1 cellular context compared by ENCODE assay signal in the genomic region with DNA sequence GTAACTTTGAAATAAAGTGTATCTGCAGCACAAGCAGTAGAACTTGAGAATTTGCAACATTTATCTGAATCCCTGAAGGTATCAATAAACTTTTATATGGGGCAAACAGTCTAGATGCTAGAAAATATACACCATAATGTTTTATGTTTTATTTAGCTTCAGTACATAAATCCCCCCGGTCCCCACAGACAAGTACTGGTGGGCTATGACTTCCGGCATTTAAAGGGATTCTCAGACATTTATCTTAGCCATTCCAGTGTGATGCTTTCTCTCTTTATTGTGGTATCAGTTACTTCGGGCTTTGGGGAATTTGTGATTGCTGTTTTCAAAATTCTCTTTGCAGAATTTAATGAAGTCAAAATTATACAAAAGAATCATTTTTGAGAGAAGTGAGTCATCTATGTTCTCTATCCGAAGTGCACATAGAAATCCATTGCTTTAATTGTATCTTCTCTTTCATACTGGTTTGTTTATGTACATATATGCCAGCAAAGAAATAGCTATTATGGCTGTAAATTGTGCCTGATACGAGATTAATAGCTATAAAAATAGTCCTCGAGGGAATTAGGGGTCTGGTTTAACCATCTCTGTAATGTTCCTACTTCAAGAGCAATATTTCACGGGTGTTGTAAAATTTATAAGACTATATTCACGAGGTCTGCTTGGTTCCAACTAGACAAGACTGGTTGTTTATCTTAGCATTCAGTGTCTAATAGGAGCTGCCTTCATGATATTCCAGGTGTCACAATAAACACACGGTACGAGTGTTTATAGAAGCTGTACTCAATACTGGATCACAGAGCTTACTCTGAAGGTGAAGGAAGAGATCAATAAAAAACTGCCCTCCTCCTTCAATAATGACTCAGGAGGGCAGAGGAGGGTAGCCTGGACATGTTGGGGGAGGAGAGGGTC.
TF ChIP-seq lines count a peak whose summit lies in the region.

No MANE protein-coding gene starts in this region.

TF ChIP-seq in HEK293, 187 proteins besides CTCF, POLR2A, EP300 and RAD21 (continued from another document and continues in another):
- no peak for TF ChIP-seq ZBTB26 (tag by site-specific recombination; optimal IDR thresholded peaks at IDR 0.05)
- TF ChIP-seq ZNF677 (tag by site-specific recombination; IDR thresholded peaks at IDR 0.05) = no peak
- TF ChIP-seq ZNF37A (tag by site-specific recombination; IDR thresholded peaks at IDR 0.05) = no peak
- no peak for TF ChIP-seq RBAK (tag by site-specific recombination; IDR thresholded peaks at IDR 0.05)
- no peak for TF ChIP-seq ZNF341 (tag by site-specific recombination; IDR thresholded peaks at IDR 0.05; ENCODE audit: low read depth)
- TF ChIP-seq ZNF350 (tag by site-specific recombination; IDR thresholded peaks at IDR 0.05) = no peak
- TF ChIP-seq, protein P1, sequence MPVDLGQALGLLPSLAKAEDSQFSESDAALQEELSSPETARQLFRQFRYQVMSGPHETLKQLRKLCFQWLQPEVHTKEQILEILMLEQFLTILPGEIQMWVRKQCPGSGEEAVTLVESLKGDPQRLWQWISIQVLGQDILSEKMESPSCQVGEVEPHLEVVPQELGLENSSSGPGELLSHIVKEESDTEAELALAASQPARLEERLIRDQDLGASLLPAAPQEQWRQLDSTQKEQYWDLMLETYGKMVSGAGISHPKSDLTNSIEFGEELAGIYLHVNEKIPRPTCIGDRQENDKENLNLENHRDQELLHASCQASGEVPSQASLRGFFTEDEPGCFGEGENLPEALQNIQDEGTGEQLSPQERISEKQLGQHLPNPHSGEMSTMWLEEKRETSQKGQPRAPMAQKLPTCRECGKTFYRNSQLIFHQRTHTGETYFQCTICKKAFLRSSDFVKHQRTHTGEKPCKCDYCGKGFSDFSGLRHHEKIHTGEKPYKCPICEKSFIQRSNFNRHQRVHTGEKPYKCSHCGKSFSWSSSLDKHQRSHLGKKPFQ (tag by site-specific recombination; IDR thresholded peaks at IDR 0.05) = no peak
- no peak for TF ChIP-seq GLIS2 (tag by site-specific recombination; IDR thresholded peaks at IDR 0.05)
- no peak for TF ChIP-seq ZNF664 (tag by site-specific recombination; IDR thresholded peaks at IDR 0.05)
- TF ChIP-seq ZNF23 (tag by site-specific recombination; IDR thresholded peaks at IDR 0.05; ENCODE audit: borderline replicate concordance) = no peak
- TF ChIP-seq ZNF248 (tag by site-specific recombination; IDR thresholded peaks at IDR 0.05) = no peak
- TF ChIP-seq ZNF121 (tag by site-specific recombination; IDR thresholded peaks at IDR 0.05) = no peak
- TF ChIP-seq OSR2 (tag by site-specific recombination; IDR thresholded peaks at IDR 0.05) = peak; percentile 17; the same call in 1 of the 2 replicates
- TF ChIP-seq ZNF843 (tag by site-specific recombination; IDR thresholded peaks at IDR 0.05) = peak; percentile 67
- TF ChIP-seq ZBTB11 (tag by site-specific recombination; conservative IDR thresholded peaks at IDR 0.05; ENCODE audit: low read depth) = peak; percentile 23; the same call in 1 of the 2 replicates
- TF ChIP-seq, protein P2, sequence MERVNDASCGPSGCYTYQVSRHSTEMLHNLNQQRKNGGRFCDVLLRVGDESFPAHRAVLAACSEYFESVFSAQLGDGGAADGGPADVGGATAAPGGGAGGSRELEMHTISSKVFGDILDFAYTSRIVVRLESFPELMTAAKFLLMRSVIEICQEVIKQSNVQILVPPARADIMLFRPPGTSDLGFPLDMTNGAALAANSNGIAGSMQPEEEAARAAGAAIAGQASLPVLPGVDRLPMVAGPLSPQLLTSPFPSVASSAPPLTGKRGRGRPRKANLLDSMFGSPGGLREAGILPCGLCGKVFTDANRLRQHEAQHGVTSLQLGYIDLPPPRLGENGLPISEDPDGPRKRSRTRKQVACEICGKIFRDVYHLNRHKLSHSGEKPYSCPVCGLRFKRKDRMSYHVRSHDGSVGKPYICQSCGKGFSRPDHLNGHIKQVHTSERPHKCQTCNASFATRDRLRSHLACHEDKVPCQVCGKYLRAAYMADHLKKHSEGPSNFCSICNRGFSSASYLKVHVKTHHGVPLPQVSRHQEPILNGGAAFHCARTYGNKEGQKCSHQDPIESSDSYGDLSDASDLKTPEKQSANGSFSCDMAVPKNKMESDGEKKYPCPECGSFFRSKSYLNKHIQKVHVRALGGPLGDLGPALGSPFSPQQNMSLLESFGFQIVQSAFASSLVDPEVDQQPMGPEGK (tag by site-specific recombination; IDR thresholded peaks at IDR 0.05) = no peak
- no peak for TF ChIP-seq ZNF654 (tag by site-specific recombination; IDR thresholded peaks at IDR 0.05; ENCODE audit: low read depth)
- TF ChIP-seq ZNF266 (tag by site-specific recombination; IDR thresholded peaks at IDR 0.05; ENCODE audit: low read depth) = no peak
- peak; percentile 9; the same call in 1 of the 2 replicates for TF ChIP-seq ZNF596 (tag by site-specific recombination; IDR thresholded peaks at IDR 0.05)
- TF ChIP-seq, protein P3, sequence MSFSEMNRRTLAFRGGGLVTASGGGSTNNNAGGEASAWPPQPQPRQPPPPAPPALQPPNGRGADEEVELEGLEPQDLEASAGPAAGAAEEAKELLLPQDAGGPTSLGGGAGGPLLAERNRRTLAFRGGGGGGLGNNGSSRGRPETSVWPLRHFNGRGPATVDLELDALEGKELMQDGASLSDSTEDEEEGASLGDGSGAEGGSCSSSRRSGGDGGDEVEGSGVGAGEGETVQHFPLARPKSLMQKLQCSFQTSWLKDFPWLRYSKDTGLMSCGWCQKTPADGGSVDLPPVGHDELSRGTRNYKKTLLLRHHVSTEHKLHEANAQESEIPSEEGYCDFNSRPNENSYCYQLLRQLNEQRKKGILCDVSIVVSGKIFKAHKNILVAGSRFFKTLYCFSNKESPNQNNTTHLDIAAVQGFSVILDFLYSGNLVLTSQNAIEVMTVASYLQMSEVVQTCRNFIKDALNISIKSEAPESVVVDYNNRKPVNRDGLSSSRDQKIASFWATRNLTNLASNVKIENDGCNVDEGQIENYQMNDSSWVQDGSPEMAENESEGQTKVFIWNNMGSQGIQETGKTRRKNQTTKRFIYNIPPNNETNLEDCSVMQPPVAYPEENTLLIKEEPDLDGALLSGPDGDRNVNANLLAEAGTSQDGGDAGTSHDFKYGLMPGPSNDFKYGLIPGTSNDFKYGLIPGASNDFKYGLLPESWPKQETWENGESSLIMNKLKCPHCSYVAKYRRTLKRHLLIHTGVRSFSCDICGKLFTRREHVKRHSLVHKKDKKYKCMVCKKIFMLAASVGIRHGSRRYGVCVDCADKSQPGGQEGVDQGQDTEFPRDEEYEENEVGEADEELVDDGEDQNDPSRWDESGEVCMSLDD (tag by site-specific recombination; IDR thresholded peaks at IDR 0.05) = no peak
- TF ChIP-seq ZNF133 (tag by site-specific recombination; IDR thresholded peaks at IDR 0.05) = no peak
- no peak for TF ChIP-seq ZNF521 (tag by site-specific recombination; IDR thresholded peaks at IDR 0.05)
- TF ChIP-seq ZNF426 (tag by site-specific recombination; IDR thresholded peaks at IDR 0.05) = no peak
- TF ChIP-seq, protein P4, sequence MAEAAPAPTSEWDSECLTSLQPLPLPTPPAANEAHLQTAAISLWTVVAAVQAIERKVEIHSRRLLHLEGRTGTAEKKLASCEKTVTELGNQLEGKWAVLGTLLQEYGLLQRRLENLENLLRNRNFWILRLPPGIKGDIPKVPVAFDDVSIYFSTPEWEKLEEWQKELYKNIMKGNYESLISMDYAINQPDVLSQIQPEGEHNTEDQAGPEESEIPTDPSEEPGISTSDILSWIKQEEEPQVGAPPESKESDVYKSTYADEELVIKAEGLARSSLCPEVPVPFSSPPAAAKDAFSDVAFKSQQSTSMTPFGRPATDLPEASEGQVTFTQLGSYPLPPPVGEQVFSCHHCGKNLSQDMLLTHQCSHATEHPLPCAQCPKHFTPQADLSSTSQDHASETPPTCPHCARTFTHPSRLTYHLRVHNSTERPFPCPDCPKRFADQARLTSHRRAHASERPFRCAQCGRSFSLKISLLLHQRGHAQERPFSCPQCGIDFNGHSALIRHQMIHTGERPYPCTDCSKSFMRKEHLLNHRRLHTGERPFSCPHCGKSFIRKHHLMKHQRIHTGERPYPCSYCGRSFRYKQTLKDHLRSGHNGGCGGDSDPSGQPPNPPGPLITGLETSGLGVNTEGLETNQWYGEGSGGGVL (tag by site-specific recombination; IDR thresholded peaks at IDR 0.05) = peak; percentile 81
- no peak for TF ChIP-seq ZNF449 (tag by site-specific recombination; IDR thresholded peaks at IDR 0.05)
- TF ChIP-seq ZNF138 (tag by site-specific recombination; IDR thresholded peaks at IDR 0.05; ENCODE audit: borderline replicate concordance) = no peak
- TF ChIP-seq REST (tag by site-specific recombination; IDR thresholded peaks at IDR 0.05) = no peak
- TF ChIP-seq, protein P5, sequence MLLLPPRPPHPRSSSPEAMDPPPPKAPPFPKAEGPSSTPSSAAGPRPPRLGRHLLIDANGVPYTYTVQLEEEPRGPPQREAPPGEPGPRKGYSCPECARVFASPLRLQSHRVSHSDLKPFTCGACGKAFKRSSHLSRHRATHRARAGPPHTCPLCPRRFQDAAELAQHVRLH (tag by site-specific recombination; IDR thresholded peaks at IDR 0.05) = no peak
- no peak for TF ChIP-seq REPIN1 (tag by site-specific recombination; IDR thresholded peaks at IDR 0.05; ENCODE audit: low read depth)
- no peak for TF ChIP-seq ZNF214 (tag by site-specific recombination; IDR thresholded peaks at IDR 0.05; ENCODE audit: borderline replicate concordance)
